Comparison of ENCODE assay signal across 8 cellular contexts in the genomic region with DNA sequence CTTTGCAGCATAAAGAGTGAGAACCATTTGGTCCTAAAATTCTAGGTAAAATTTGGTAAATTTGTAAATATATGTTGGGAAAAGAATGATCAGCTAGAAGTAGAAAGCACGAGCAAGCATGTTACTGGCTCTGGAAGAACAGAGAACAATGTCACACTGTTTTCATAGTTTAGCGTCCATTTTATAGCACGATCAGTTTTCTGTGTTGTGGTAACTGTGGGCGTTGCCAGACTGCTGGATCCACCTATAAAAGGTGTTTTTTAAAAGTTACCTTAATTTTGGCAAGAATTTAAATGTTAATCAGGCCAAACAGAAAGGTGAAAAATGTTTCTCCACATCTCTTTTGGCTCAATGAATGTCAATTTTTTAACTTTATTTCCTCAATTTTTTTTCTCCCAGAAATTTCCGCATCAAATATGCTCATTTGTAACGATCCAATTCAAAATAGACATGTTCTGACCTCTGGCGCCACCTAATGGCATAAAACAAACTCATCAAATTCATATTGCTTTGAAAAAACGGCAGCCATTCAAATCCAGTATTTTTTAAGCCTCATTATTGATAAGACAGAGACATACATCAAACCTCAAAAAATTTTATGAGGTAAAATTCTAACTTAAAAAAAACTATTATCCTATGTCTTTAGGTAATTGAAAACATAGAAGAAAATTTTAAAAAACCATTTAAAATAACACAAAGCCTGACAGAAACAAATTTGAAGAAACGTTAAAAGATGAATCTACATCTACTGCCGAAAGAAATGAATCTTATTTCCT. TPM values are rescaled to one million over a fixed set of nuclear protein-coding genes. Genes with fewer than 3 reads are reported as not detected.
A peak's percentile ranks its signal among the peaks of the same experiment; 100 is the strongest.
DNase-seq lines count a peak whose midpoint lies in the region; ATAC-seq, FAIRE-seq and TF ChIP-seq lines count a peak whose summit lies in the region.

No MANE protein-coding gene starts in this region.

- H3K36me3 ChIP-seq in adipocyte (ENCODE audit: control insufficient read depth, insufficient read depth, low read length, severe bottlenecking) (peaks cover 73% of the 10 kb centered on the region), keratinocyte (ENCODE audit: control insufficient read depth in 2 of 2, extremely low read depth in 1 of 2, insufficient read depth in 2 of 2, low read length in 2 of 2) (peaks cover 8 to 13% of the 10 kb centered on the region in 2 experiments), upper lobe of right lung (peaks cover 9% of the 10 kb centered on the region)

- dilution Hi-C loops in keratinocyte (cut with MboI; ENCODE audit: extremely low pct_ligation_motif_present, low sequenced_read_pairs) = no loop called here

- H3K9me1 ChIP-seq in keratinocyte (ENCODE audit: control insufficient read depth, extremely low read depth, insufficient read depth, low read length) = no peaks in the 10 kb centered on the region

- H3K4me1 ChIP-seq in adipocyte (ENCODE audit: control insufficient read depth, insufficient read depth, low read length) (no peaks in the 10 kb centered on the region), keratinocyte (ENCODE audit: control insufficient read depth, extremely low read depth, insufficient read depth, low read length) (no peaks in the 10 kb centered on the region), upper lobe of right lung (no peaks in the 10 kb centered on the region)

- no peak overlapping the region for H3K4me2 ChIP-seq in keratinocyte (ENCODE audit: control insufficient read depth, extremely low read depth, insufficient read depth, low read depth, low read length)

- H3K27ac ChIP-seq in keratinocyte (ENCODE audit: control insufficient read depth, insufficient read depth, low read length) = no peak overlapping the region
- H3K27ac ChIP-seq in upper lobe of right lung = no peak overlapping the region

- intact Hi-C loops in CD14-positive monocyte (cut with micrococcal nuclease) (loop anchor here in 1 of 2 donors (5.0 kb wide), 1 partner anchor 72 kb away; no protein-coding TSS in a partner anchor), upper lobe of right lung (cut with DNase I) (no loop called here)

- H4K20me1 ChIP-seq in keratinocyte (ENCODE audit: control insufficient read depth, extremely low read depth, insufficient read depth, low read length) = no peaks in the 10 kb centered on the region

- H3K4me3 Mint-ChIP-seq in CD14-positive monocyte = no peak overlapping the region

- FAIRE-seq in GM18507 (lab: Jason Lieb, UNC) (peak; percentile 75), keratinocyte (lab: Jason Lieb, UNC) (no peak)

- no peak overlapping the region for H2AFZ ChIP-seq in keratinocyte (ENCODE audit: control insufficient read depth, low read length)

- H3K4me1 Mint-ChIP-seq in CD14-positive monocyte = no peaks in the 10 kb centered on the region

- H3K9me3 ChIP-seq in adipocyte (ENCODE audit: control insufficient read depth, low read length) = no peaks in the 10 kb centered on the region
- H3K9me3 ChIP-seq in keratinocyte (ENCODE audit: control insufficient read depth, low read depth, low read length) = no peaks in the 10 kb centered on the region
- H3K9me3 ChIP-seq in upper lobe of right lung = no peaks in the 10 kb centered on the region

- TF ChIP-seq CTCF in CD14-positive monocyte (IDR thresholded peaks at IDR 0.05) (peak; percentile 85), keratinocyte (optimal IDR thresholded peaks at IDR 0.05 in 1 of 3, IDR thresholded peaks at IDR 0.05 in 1 of 3, conservative IDR thresholded peaks at IDR 0.05 in 1 of 3; ENCODE audit: extremely low read depth in 1 of 3, insufficient read depth in 2 of 3, low read length in 3 of 3) (peak in 2 of 3 experiments; percentile 42 to 44), upper lobe of right lung (IDR thresholded peaks at IDR 0.05) (peak; percentile 72)

- peaks cover 6 to 7% (median 7%) of the 10 kb centered on the region in 3 donors for H3K27me3 Mint-ChIP-seq in CD14-positive monocyte (ENCODE audit: low read depth in 3 of 3)

- H3K36me3 Mint-ChIP-seq in CD14-positive monocyte = peaks cover 41 to 44% of the 10 kb centered on the region in 2 donors

- ATAC-seq in upper lobe of right lung (peak; percentile 56), HG03175 (IDR thresholded peaks at IDR 0.05; ENCODE audit: unreplicated experiment) (no peak), HG02973 (IDR thresholded peaks at IDR 0.05; ENCODE audit: unreplicated experiment) (no peak)

- peaks cover 0 to 4% (median 0%) of the 10 kb centered on the region in 7 donors for H3K9me3 Mint-ChIP-seq in CD14-positive monocyte

- H3K9ac ChIP-seq in adipocyte (ENCODE audit: low read length) (no peak overlapping the region), keratinocyte (ENCODE audit: control insufficient read depth, extremely low read depth, insufficient read depth, low read length) (no peak overlapping the region)

- H3K4me3 ChIP-seq in adipocyte (ENCODE audit: low read length) (no peak overlapping the region), keratinocyte (ENCODE audit: control insufficient read depth in 2 of 3, extremely low read depth in 1 of 3, insufficient read depth in 2 of 3, low read depth in 1 of 3, low read length in 3 of 3) (no peak overlapping the region), upper lobe of right lung (no peak overlapping the region)

- H3K27ac Mint-ChIP-seq in CD14-positive monocyte = no peak overlapping the region

- H3K79me2 ChIP-seq in keratinocyte (ENCODE audit: control insufficient read depth, insufficient read depth, low read length) = no peaks in the 10 kb centered on the region

- no peak for DNase-seq in CD14-positive monocyte (ENCODE audit: low spot score)
- DNase-seq in GM18507 (ENCODE audit: extremely low spot score, insufficient read length, low read depth) = no peak
- DNase-seq in NCI-H2196 (lab: John Stamatoyannopoulos, UW; ENCODE audit: unreplicated experiment) = peak; percentile 91
- peak; percentile 88 for DNase-seq in adipocyte (ENCODE audit: low read depth)
- DNase-seq in keratinocyte (ENCODE audit: low read depth, low spot score) = no peak
- DNase-seq in upper lobe of right lung = no peak

- no peaks in the 10 kb centered on the region for H3K27me3 ChIP-seq in adipocyte (replicated peaks; ENCODE audit: control insufficient read depth, insufficient read depth, low read length)
- no peaks in the 10 kb centered on the region for H3K27me3 ChIP-seq in keratinocyte (ENCODE audit: control insufficient read depth, extremely low read depth, insufficient read depth, low read length)
- H3K27me3 ChIP-seq in upper lobe of right lung = peaks cover 5% of the 10 kb centered on the region

RNA-seq across cellular contexts. Expression of a gene that starts 5.5 kb away (rescaled TPM):
- under 1 TPM in 1 of 2 donors, not detected in 1; 0.12 TPM for polyA plus RNA-seq in CD14-positive monocyte
- 0.02 to 0.05 TPM (median 0.04 TPM) in 3 replicates for polyA plus RNA-seq in keratinocyte
- not detected for polyA plus RNA-seq in keratinocyte (2011; ENCODE audit: low read depth)
- not detected in 2 replicates for polyA plus RNA-seq in keratinocyte (2011; cell fraction: cytosol; rRNA removed)
- 0.22 and 0.25 TPM in 2 replicates for polyA plus RNA-seq in keratinocyte (2011; cell fraction: nucleus; rRNA removed)
- polyA plus RNA-seq in keratinocyte (2012; ENCODE audit: low replicate concordance) = not detected in 2 replicates
- polyA minus RNA-seq in keratinocyte = 0.10 to 0.29 TPM (median 0.13 TPM) in 3 replicates
- not detected for polyA minus RNA-seq in keratinocyte (2011; cell fraction: cytosol; rRNA and poly(A)+ RNA removed)
- polyA minus RNA-seq in keratinocyte (2011; cell fraction: nucleus; rRNA and poly(A)+ RNA removed) = 0.53 and 0.85 TPM in 2 replicates
- 0.26 TPM for total RNA-seq in upper lobe of right lung

RNA-seq across cellular contexts. Expression of a gene that starts 35.0 kb away (rescaled TPM):
- not detected for polyA plus RNA-seq in CD14-positive monocyte
- not detected in 3 replicates for polyA plus RNA-seq in keratinocyte
- not detected for polyA plus RNA-seq in keratinocyte (2011; ENCODE audit: low read depth)
- polyA plus RNA-seq in keratinocyte (2011; cell fraction: cytosol; rRNA removed) = not detected in 2 replicates
- not detected in 2 replicates for polyA plus RNA-seq in keratinocyte (2011; cell fraction: nucleus; rRNA removed)
- not detected in 2 replicates for polyA plus RNA-seq in keratinocyte (2012; ENCODE audit: low replicate concordance)
- polyA minus RNA-seq in keratinocyte = not detected in 3 replicates
- polyA minus RNA-seq in keratinocyte (2011; cell fraction: cytosol; rRNA and poly(A)+ RNA removed) = not detected
- not detected in 2 replicates for polyA minus RNA-seq in keratinocyte (2011; cell fraction: nucleus; rRNA and poly(A)+ RNA removed)
- 1.1 TPM for total RNA-seq in upper lobe of right lung

RNA-seq across cellular contexts. Expression of a gene that starts 53.4 kb away (rescaled TPM):
- polyA plus RNA-seq in CD14-positive monocyte = not detected
- polyA plus RNA-seq in keratinocyte = not detected in 3 replicates
- not detected for polyA plus RNA-seq in keratinocyte (2011; ENCODE audit: low read depth)
- polyA plus RNA-seq in keratinocyte (2011; cell fraction: cytosol; rRNA removed) = not detected in 2 replicates
- not detected in 2 replicates for polyA plus RNA-seq in keratinocyte (2011; cell fraction: nucleus; rRNA removed)
- polyA plus RNA-seq in keratinocyte (2012; ENCODE audit: low replicate concordance) = not detected in 2 replicates
- not detected in 3 replicates for polyA minus RNA-seq in keratinocyte
- polyA minus RNA-seq in keratinocyte (2011; cell fraction: cytosol; rRNA and poly(A)+ RNA removed) = not detected
- not detected in 2 replicates for polyA minus RNA-seq in keratinocyte (2011; cell fraction: nucleus; rRNA and poly(A)+ RNA removed)
- not detected for total RNA-seq in upper lobe of right lung

Comparison
In these comparisons a context has a peak if more than half of its experiments do, and no peak if none do; other contexts are left out.
1. DNase-seq: peak in NCI-H2196 (single experiment) and adipocyte (single experiment); none in CD14-positive monocyte (single experiment), GM18507 (single experiment), keratinocyte (single experiment) and upper lobe of right lung (single experiment).
2. Peak in every context shown above with its lines, with median percentiles within 50 percentile points of each other: CTCF ChIP-seq.